Comparison of ENCODE assay signal across 8 cellular contexts in the genomic region with DNA sequence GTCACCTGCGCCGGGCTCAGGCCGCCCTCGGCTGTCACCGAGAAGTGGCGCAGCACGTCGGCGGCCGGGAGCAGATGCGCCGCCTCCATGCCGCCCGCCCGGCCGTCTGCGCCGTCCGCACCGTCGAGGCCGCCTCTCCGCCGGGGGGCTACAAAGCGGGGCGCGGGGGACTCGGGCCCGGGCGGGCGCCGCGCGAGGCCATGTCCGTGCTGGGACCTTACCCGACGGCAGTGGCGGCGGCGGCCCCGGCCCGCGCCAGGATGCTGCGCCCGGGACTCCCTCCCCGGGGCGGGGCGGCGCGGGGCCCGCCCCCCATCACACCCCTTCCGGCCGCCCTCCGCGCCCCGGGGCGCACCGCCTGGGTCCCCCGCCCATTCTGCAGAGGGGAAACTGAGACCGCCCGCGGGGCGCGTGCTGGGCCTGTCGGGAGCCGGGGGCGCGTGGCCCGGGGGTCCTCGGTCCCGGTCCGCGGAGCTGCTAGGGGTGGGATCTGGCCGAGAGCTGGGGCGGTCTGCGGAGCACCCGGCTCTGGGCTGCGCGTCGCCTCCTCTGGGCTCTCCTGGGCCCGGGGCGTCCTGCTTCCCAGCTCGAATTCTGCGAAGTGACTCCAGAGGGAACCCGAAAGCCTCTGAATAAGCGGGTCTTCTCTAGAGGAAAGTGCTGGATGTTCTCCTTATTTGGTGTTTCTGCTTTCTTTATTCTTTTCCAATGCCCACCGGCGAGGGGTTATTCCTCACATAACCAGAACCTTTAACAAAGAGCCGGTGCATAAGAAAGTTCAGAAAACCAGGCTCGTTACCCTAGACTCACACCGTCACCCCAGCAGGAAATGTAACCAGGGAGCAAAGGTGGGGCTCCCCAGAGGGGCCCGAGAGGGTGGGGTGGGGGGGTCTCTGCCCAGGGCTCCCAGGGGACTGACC. TPM values are rescaled to one million over a fixed set of nuclear protein-coding genes. Genes with fewer than 3 reads are reported as not detected.
DNase-seq lines count a peak whose midpoint lies in the region; ATAC-seq and TF ChIP-seq lines count a peak whose summit lies in the region.

A gene (minus strand): TSS at position 235 of the 920 bp plus-strand sequence. CDS start 146 bp downstream, at position 89.

- TF ChIP-seq CTCF in HFFc6 (IDR thresholded peaks at IDR 0.05) (no peak), Panc1 (IDR thresholded peaks at IDR 0.05) (no peak), smooth muscle cell (IDR thresholded peaks at IDR 0.05; ENCODE audit: borderline replicate concordance, insufficient read depth, poor library complexity, severe bottlenecking) (no peak)

- CTCF ChIA-PET in Panc1 (lab: Charles Lee) = no interaction called here

- peaks cover 13% of the 10 kb centered on the region for H3K4me1 Mint-ChIP-seq in HFFc6 (ENCODE audit: low read depth)

- intact Hi-C loops in Panc1 (cut with micrococcal nuclease; ENCODE audit: unreplicated experiment) = no loop called here
- intact Hi-C loops in left cardiac atrium (cut with DNase I) = no loop called here

- peaks cover 31% of the 10 kb centered on the region for H3K27me3 Mint-ChIP-seq in HFFc6 (ENCODE audit: insufficient read depth)

- H3K27ac ChIP-seq in Panc1 (ENCODE audit: low read length) = peak within 1 kb of the TSS; percentile 61
- no peak within 1 kb of the TSS for H3K27ac ChIP-seq in smooth muscle cell (ENCODE audit: low read depth)

- H3K27ac Mint-ChIP-seq in HFFc6 = no peak within 1 kb of the TSS; the same call in 1 of the 2 replicates

- H3K4me3 ChIP-seq in Panc1 (ENCODE audit: low read depth in 2 of 2, low read length in 2 of 2) (peak within 1 kb of the TSS; percentile 59 to 72), smooth muscle cell (peak within 1 kb of the TSS; percentile 57)

- H3K4me1 ChIP-seq in Panc1 (ENCODE audit: control insufficient read depth, insufficient read depth, low read length) = peaks cover 9% of the 10 kb centered on the region
- H3K4me1 ChIP-seq in smooth muscle cell (ENCODE audit: low read depth) = peaks cover 10% of the 10 kb centered on the region

- no peak for DNase-seq in HFFc6
- no peak for DNase-seq in Panc1 (ENCODE audit: low read depth, low spot score)
- peak; percentile 60 for DNase-seq in activated gamma-delta T cell (lab: John Stamatoyannopoulos, UW)
- DNase-seq in left cardiac atrium = peak; percentile 55
- no peak for DNase-seq in smooth muscle cell (lab: John Stamatoyannopoulos, UW; ENCODE audit: unreplicated experiment)
- DNase-seq in NCI-H2227 treated with DMSO at 0.1 percent for 48 hours (lab: John Stamatoyannopoulos, UW) = no peak

- H3K4me3 Mint-ChIP-seq in HFFc6 = peak within 1 kb of the TSS; percentile 84

- peak within 1 kb of the TSS; percentile 92 for H3K4me2 ChIP-seq in smooth muscle cell

- no peaks in the 10 kb centered on the region for H4K20me1 ChIP-seq in smooth muscle cell (ENCODE audit: low read depth)

- no peaks in the 10 kb centered on the region for H3K9me3 Mint-ChIP-seq in HFFc6

- no peaks in the 10 kb centered on the region for H3K79me2 ChIP-seq in smooth muscle cell (ENCODE audit: low read depth)

- H3K9me3 ChIP-seq in Panc1 (ENCODE audit: control insufficient read depth, insufficient read depth, low read depth, low read length) (no peaks in the 10 kb centered on the region), smooth muscle cell (replicated peaks; ENCODE audit: low read depth) (no peaks in the 10 kb centered on the region)

- no peaks in the 10 kb centered on the region for H3F3A ChIP-seq in smooth muscle cell (ENCODE audit: low read depth)

- no peak within 1 kb of the TSS for H3K9ac ChIP-seq in smooth muscle cell (ENCODE audit: low read depth)

- H2AFZ ChIP-seq in smooth muscle cell (ENCODE audit: low read depth) = peak within 1 kb of the TSS; percentile 89

- TF ChIP-seq POLR2A in GM10847 (IDR thresholded peaks at IDR 0.05; ENCODE audit: extremely low read depth, insufficient read length) = peak; percentile 83

- no peaks in the 10 kb centered on the region for H3K36me3 Mint-ChIP-seq in HFFc6 (ENCODE audit: low read depth)

- WGBS in smooth muscle cell (ENCODE audit: low lambda C conversion rate) = 4% methylated on average over 38 of the region's 92 CpGs

- no peaks in the 10 kb centered on the region for H3K36me3 ChIP-seq in Panc1 (ENCODE audit: control insufficient read depth, insufficient read depth, low read length)
- H3K36me3 ChIP-seq in smooth muscle cell (ENCODE audit: low read depth) = no peaks in the 10 kb centered on the region

- in situ Hi-C loops in Panc1 (cut with HindIII; ENCODE audit: low pct_unique_long_range_greater_than_20kb, low sequenced_read_pairs) = no loop called here

- H3K27me3 ChIP-seq in Panc1 (ENCODE audit: control insufficient read depth, insufficient read depth, low read length) (no peaks in the 10 kb centered on the region), smooth muscle cell (ENCODE audit: low read depth) (peaks cover 41% of the 10 kb centered on the region)

- ATAC-seq in Panc1 (peak; percentile 84), left cardiac atrium (peak; percentile 73 to 81), GM21786 (IDR thresholded peaks at IDR 0.05; ENCODE audit: unreplicated experiment) (no peak)

- POLR2A ChIA-PET in Panc1 (lab: Charles Lee) = no interaction called here

- BruUV-seq in Panc1 (replicated peaks; lab: Mats Ljungman, UMichigan) = no TSS peak

RNA-seq across cellular contexts. Expression of the gene that starts here (rescaled TPM):
- under 1 TPM; 0.05 to 0.12 (median 0.08) TPM for total RNA-seq in HFFc6 (2021; fragmentation: NEBNext Ultra II Directional; extraction: Animal tissue kit (Norgen Biotek cat#: 25700))
- total RNA-seq in Panc1 (2021; ENCODE audit: unreplicated experiment) = 29.7 TPM
- polyA plus RNA-seq in Panc1 (2012; ENCODE audit: insufficient read length) = 35.7 TPM
- total RNA-seq in left cardiac atrium = 10 to 100 TPM in 1 of 2 donors, 1 to 10 TPM in 1; 8.6 to 12.0 TPM
- 2.9 and 4.2 TPM in 2 replicates for total RNA-seq in smooth muscle cell
- 4.7 and 7.8 TPM in 2 replicates for polyA plus RNA-seq in smooth muscle cell

Comparison
In these comparisons a context has a peak if more than half of its experiments do, and no peak if none do; other contexts are left out.
1. DNase-seq: peak in activated gamma-delta T cell (single experiment) and left cardiac atrium (single experiment); none in HFFc6 (single experiment), Panc1 (single experiment), smooth muscle cell (single experiment) and NCI-H2227 treated with DMSO at 0.1 percent for 48 hours (single experiment).